Comparison of ENCODE assay signal across 9 cellular contexts in genomic region chr9:135886147-135886981, GRCh38. TPM values are rescaled to one million over a fixed set of nuclear protein-coding genes. Genes with fewer than 3 reads are reported as not detected.
DNase-seq lines count a peak whose midpoint lies in the region; ATAC-seq and TF ChIP-seq lines count a peak whose summit lies in the region.
"Had no signal": no experiment of that assay in that cellular context is flagged by ENCODE, and none has a peak within 500 bp of the region (broad histone marks: within the 10 kb centered on the region; RNA-seq: fewer than 3 reads in every experiment).

No MANE protein-coding gene starts in this region.

- H3K27ac ChIP-seq in epithelial cell of prostate (peak overlapping the region; percentile 43), gastrocnemius medialis (peak overlapping the region; percentile 39 to 68 (median 60))

- TF ChIP-seq POLR2A in gastrocnemius medialis (IDR thresholded peaks at IDR 0.05) = no peak

- DNase-seq in activated CD4-positive, alpha-beta T cell treated with anti-CD3 and anti-CD28 coated beads, Interleukin-2, amount 10 ng/mL, durations not matched to agents 7 days and 5 days = no peak
- no peak for DNase-seq in activated CD4-positive, alpha-beta T cell treated with anti-CD3 and anti-CD28 coated beads, Interleukin-2, amount 50 U/mL, for 4 hours
- DNase-seq in WTC11 (ENCODE audit: low spot score) (no peak), epithelial cell of prostate (ENCODE audit: low read depth, low spot score) (no peak), gastrocnemius medialis (no peak), iPS-NIHi7 (ENCODE audit: extremely low spot score) (no peak), NCI-H1436 (lab: John Stamatoyannopoulos, UW) (no peak)
- DNase-seq: ACHN had no signal

- peak overlapping the region; percentile 87 for H3K27ac Mint-ChIP-seq in activated CD4-positive, alpha-beta T cell treated with anti-CD3 and anti-CD28 coated beads, Interleukin-2, amount 10 ng/mL, durations not matched to agents 7 days and 5 days
- H3K27ac Mint-ChIP-seq in WTC11 = peak overlapping the region; percentile 73

- H3K9me3 ChIP-seq in gastrocnemius medialis = no peaks in the 10 kb centered on the region

- in situ Hi-C loops in gastrocnemius medialis (cut with MboI; ENCODE audit: low sequenced_read_pairs in 4 of 4) = no loop called here

- H3K36me3 ChIP-seq in gastrocnemius medialis = peaks cover 0 to 7% of the 10 kb centered on the region in 2 donors

- H3K4me1 Mint-ChIP-seq in activated CD4-positive, alpha-beta T cell treated with anti-CD3 and anti-CD28 coated beads, Interleukin-2, amount 10 ng/mL, durations not matched to agents 7 days and 5 days = peaks cover 45% of the 10 kb centered on the region
- H3K4me1 Mint-ChIP-seq in WTC11 = peaks cover 79% of the 10 kb centered on the region

- POLR2A ChIA-PET in activated CD4-positive, alpha-beta T cell treated with anti-CD3 and anti-CD28 coated beads, Interleukin-2, amount 10 ng/mL, durations not matched to agents 7 days and 5 days (lab: Charles Lee) = no interaction called here
- POLR2A ChIA-PET in WTC11 (lab: Charles Lee) = no interaction called here

- H3K27me3 Mint-ChIP-seq in activated CD4-positive, alpha-beta T cell treated with anti-CD3 and anti-CD28 coated beads, Interleukin-2, amount 10 ng/mL, durations not matched to agents 7 days and 5 days = no peaks in the 10 kb centered on the region
- H3K27me3 Mint-ChIP-seq in WTC11 (ENCODE audit: low read depth) = no peaks in the 10 kb centered on the region; the same call in 1 of the 2 replicates

- H3K4me3 Mint-ChIP-seq in activated CD4-positive, alpha-beta T cell treated with anti-CD3 and anti-CD28 coated beads, Interleukin-2, amount 10 ng/mL, durations not matched to agents 7 days and 5 days = peak overlapping the region; percentile 60
- H3K4me3 Mint-ChIP-seq in WTC11 = no peak overlapping the region

- no peaks in the 10 kb centered on the region for H3K36me3 Mint-ChIP-seq in activated CD4-positive, alpha-beta T cell treated with anti-CD3 and anti-CD28 coated beads, Interleukin-2, amount 10 ng/mL, durations not matched to agents 7 days and 5 days (ENCODE audit: low read depth)
- peaks cover 6% of the 10 kb centered on the region; the same call in 1 of the 2 replicates for H3K36me3 Mint-ChIP-seq in WTC11

- no peak for TF ChIP-seq CTCF in WTC11 (IDR thresholded peaks at IDR 0.05)
- no peak for TF ChIP-seq CTCF in gastrocnemius medialis (IDR thresholded peaks at IDR 0.05 in 4 of 5, conservative IDR thresholded peaks at IDR 0.05 in 1 of 5)

- peaks cover 57 to 59% of the 10 kb centered on the region in 2 donors for H3K4me1 ChIP-seq in gastrocnemius medialis

- H3K4me3 ChIP-seq in gastrocnemius medialis = peak overlapping the region in 1 of 4 donors; percentile 20

- CTCF ChIA-PET in activated CD4-positive, alpha-beta T cell treated with anti-CD3 and anti-CD28 coated beads, Interleukin-2, amount 10 ng/mL, durations not matched to agents 7 days and 5 days (lab: Charles Lee) = interaction anchor here (1.0 kb wide), 1 partner anchor 27 kb away, joined by 3 read pairs; no protein-coding TSS in a partner anchor
- CTCF ChIA-PET in WTC11 (lab: Charles Lee) = no interaction called here

- ATAC-seq in WTC11 = no peak
- no peak for ATAC-seq in gastrocnemius medialis
- ATAC-seq in HG03196 (IDR thresholded peaks at IDR 0.05; ENCODE audit: unreplicated experiment) = no peak

- H3K27me3 ChIP-seq in gastrocnemius medialis = no peaks in the 10 kb centered on the region

- no peaks in the 10 kb centered on the region for H3K9me3 Mint-ChIP-seq in activated CD4-positive, alpha-beta T cell treated with anti-CD3 and anti-CD28 coated beads, Interleukin-2, amount 10 ng/mL, durations not matched to agents 7 days and 5 days
- H3K9me3 Mint-ChIP-seq in WTC11 = no peaks in the 10 kb centered on the region

- intact Hi-C loops in gastrocnemius medialis (cut with DNase I; ENCODE audit: low total_unique reads) = no loop called here

TF ChIP-seq in WTC11, 78 proteins besides CTCF, POLR2A, EP300 and RAD21:
- no peak for TF ChIP-seq ZNF425 (CRISPR knock-in tag; conservative IDR thresholded peaks at IDR 0.05)
- TF ChIP-seq TEAD4 (CRISPR knock-in tag; IDR thresholded peaks at IDR 0.05) = no peak
- no peak for TF ChIP-seq ZNF219 (CRISPR knock-in tag; IDR thresholded peaks at IDR 0.05; ENCODE audit: borderline replicate concordance)
- no peak for TF ChIP-seq ETV6 (CRISPR knock-in tag; IDR thresholded peaks at IDR 0.05)
- no peak for TF ChIP-seq MLX (CRISPR knock-in tag; IDR thresholded peaks at IDR 0.05)
- no peak for TF ChIP-seq MYBL2 (CRISPR knock-in tag; IDR thresholded peaks at IDR 0.05)
- no peak for TF ChIP-seq NFATC4 (CRISPR knock-in tag; IDR thresholded peaks at IDR 0.05)
- TF ChIP-seq PREB (CRISPR knock-in tag; IDR thresholded peaks at IDR 0.05; ENCODE audit: borderline replicate concordance) = no peak
- TF ChIP-seq E2F5 (CRISPR knock-in tag; IDR thresholded peaks at IDR 0.05) = no peak

RNA-seq across cellular contexts. Expression of gene CAMSAP1, which starts 21.0 kb away (rescaled TPM):
- total RNA-seq in activated CD4-positive, alpha-beta T cell treated with anti-CD3 and anti-CD28 coated beads, Interleukin-2, amount 10 ng/mL, durations not matched to agents 7 days and 5 days = 10 to 100 TPM; 20.4 to 22.7 TPM
- total RNA-seq in WTC11 (2021) (33.5 to 40.5 TPM (median 35.8 TPM) in 3 replicates), gastrocnemius medialis (10 to 100 TPM; 54.8 to 94.9 (median 82.9) TPM)
